17 cellular contexts compared by ENCODE assay signal in genomic region chr17:40622509-40622928, GRCh38. TPM values are rescaled to one million over a fixed set of nuclear protein-coding genes. Genes with fewer than 3 reads are reported as not detected.
DNase-seq lines count a peak whose midpoint lies in the region; ATAC-seq and TF ChIP-seq lines count a peak whose summit lies in the region.
"Had no signal": no experiment of that assay in that cellular context is flagged by ENCODE, and none has a peak within 500 bp of the region (broad histone marks: within the 10 kb centered on the region; RNA-seq: fewer than 3 reads in every experiment).

No MANE protein-coding gene starts in this region.

- CTCF ChIA-PET in activated naive CD4-positive, alpha-beta T cell treated with anti-CD3 and anti-CD28 coated beads for 36 hours (lab: Charles Lee): interaction anchor here (0.6 to 0.8 kb wide), 2 partner anchors 11 to 154 kb away, joined by 3 read pairs; no protein-coding TSS in a partner anchor

- TF ChIP-seq CTCF in nephron progenitor cell (IDR thresholded peaks at IDR 0.05): no peak

- H3K36me3 Mint-ChIP-seq in activated naive CD4-positive, alpha-beta T cell treated with anti-CD3 and anti-CD28 coated beads, Interleukin-2, amount 50 U/mL, for 24 hours: peaks cover 1% of the 10 kb centered on the region
- H3K36me3 Mint-ChIP-seq in activated naive CD4-positive, alpha-beta T cell treated with anti-CD3 and anti-CD28 coated beads for 36 hours (ENCODE audit: low read depth): peaks cover 2% of the 10 kb centered on the region
- H3K36me3 Mint-ChIP-seq in activated naive CD8-positive, alpha-beta T cell treated with anti-CD3 and anti-CD28 coated beads, Interleukin-2, amount 50 U/mL, for 24 hours (ENCODE audit: low read depth): peaks cover 8% of the 10 kb centered on the region
- peaks cover 8% of the 10 kb centered on the region for H3K36me3 Mint-ChIP-seq in nephron progenitor cell (ENCODE audit: low read depth)

- intact Hi-C loops in activated naive CD4-positive, alpha-beta T cell treated with anti-CD3 and anti-CD28 coated beads for 36 hours (cut with micrococcal nuclease): loop anchor here (5.0 kb wide), 2 partner anchors 700 to 1025 kb away; no protein-coding TSS in a partner anchor

- no peaks in the 10 kb centered on the region for H3K9me3 Mint-ChIP-seq in activated naive CD4-positive, alpha-beta T cell treated with anti-CD3 and anti-CD28 coated beads, Interleukin-2, amount 50 U/mL, for 24 hours
- no peaks in the 10 kb centered on the region for H3K9me3 Mint-ChIP-seq in activated naive CD4-positive, alpha-beta T cell treated with anti-CD3 and anti-CD28 coated beads for 36 hours
- H3K9me3 Mint-ChIP-seq in activated naive CD8-positive, alpha-beta T cell treated with anti-CD3 and anti-CD28 coated beads, Interleukin-2, amount 50 U/mL, for 24 hours: no peaks in the 10 kb centered on the region
- H3K9me3 Mint-ChIP-seq in nephron progenitor cell: no peaks in the 10 kb centered on the region
- H3K9me3 Mint-ChIP-seq: GM23338 had no signal

- peak overlapping the region; percentile 16 for H3K4me3 Mint-ChIP-seq in activated naive CD4-positive, alpha-beta T cell treated with anti-CD3 and anti-CD28 coated beads, Interleukin-2, amount 50 U/mL, for 24 hours
- H3K4me3 Mint-ChIP-seq in activated naive CD4-positive, alpha-beta T cell treated with anti-CD3 and anti-CD28 coated beads for 36 hours: no peak overlapping the region
- H3K4me3 Mint-ChIP-seq in activated naive CD8-positive, alpha-beta T cell treated with anti-CD3 and anti-CD28 coated beads, Interleukin-2, amount 50 U/mL, for 24 hours: peak overlapping the region; percentile 20
- no peak overlapping the region for H3K4me3 Mint-ChIP-seq in nephron progenitor cell
- H3K4me3 Mint-ChIP-seq: GM23338 had no signal

- H3K4me1 Mint-ChIP-seq in activated naive CD4-positive, alpha-beta T cell treated with anti-CD3 and anti-CD28 coated beads, Interleukin-2, amount 50 U/mL, for 24 hours: peaks cover 56% of the 10 kb centered on the region
- H3K4me1 Mint-ChIP-seq in activated naive CD4-positive, alpha-beta T cell treated with anti-CD3 and anti-CD28 coated beads for 36 hours (ENCODE audit: low read depth): peaks cover 51% of the 10 kb centered on the region
- peaks cover 70% of the 10 kb centered on the region for H3K4me1 Mint-ChIP-seq in activated naive CD8-positive, alpha-beta T cell treated with anti-CD3 and anti-CD28 coated beads, Interleukin-2, amount 50 U/mL, for 24 hours
- peaks cover 5% of the 10 kb centered on the region for H3K4me1 Mint-ChIP-seq in nephron progenitor cell

- H3K27ac Mint-ChIP-seq in activated naive CD4-positive, alpha-beta T cell treated with anti-CD3 and anti-CD28 coated beads, Interleukin-2, amount 50 U/mL, for 24 hours: peak overlapping the region; percentile 81
- H3K27ac Mint-ChIP-seq in activated naive CD4-positive, alpha-beta T cell treated with anti-CD3 and anti-CD28 coated beads for 36 hours: no peak overlapping the region
- H3K27ac Mint-ChIP-seq in activated naive CD8-positive, alpha-beta T cell treated with anti-CD3 and anti-CD28 coated beads, Interleukin-2, amount 50 U/mL, for 24 hours: peak overlapping the region; percentile 52
- H3K27ac Mint-ChIP-seq in nephron progenitor cell: no peak overlapping the region
- H3K27ac Mint-ChIP-seq: GM23338 had no signal

- peak; percentile 75 for ATAC-seq in activated naive CD8-positive, alpha-beta T cell treated with anti-CD3 and anti-CD28 coated beads, Interleukin-2, amount 50 U/mL, for 24 hours
- no peak for ATAC-seq in HG02870 (IDR thresholded peaks at IDR 0.05; ENCODE audit: unreplicated experiment)
- ATAC-seq: GM23338, heart right ventricle, left colon, PC-3 had no signal

- no peaks in the 10 kb centered on the region for H3K27me3 Mint-ChIP-seq in activated naive CD4-positive, alpha-beta T cell treated with anti-CD3 and anti-CD28 coated beads, Interleukin-2, amount 50 U/mL, for 24 hours
- no peaks in the 10 kb centered on the region for H3K27me3 Mint-ChIP-seq in activated naive CD4-positive, alpha-beta T cell treated with anti-CD3 and anti-CD28 coated beads for 36 hours (ENCODE audit: low read depth)
- H3K27me3 Mint-ChIP-seq in activated naive CD8-positive, alpha-beta T cell treated with anti-CD3 and anti-CD28 coated beads, Interleukin-2, amount 50 U/mL, for 24 hours: no peaks in the 10 kb centered on the region
- peaks cover 40% of the 10 kb centered on the region for H3K27me3 Mint-ChIP-seq in nephron progenitor cell (ENCODE audit: low read depth, poor library complexity)

- DNase-seq in activated naive CD4-positive, alpha-beta T cell treated with anti-CD3 and anti-CD28 coated beads for 36 hours: no peak
- DNase-seq in NOMO-1 treated with DMSO at 0.1 percent for 48 hours (lab: John Stamatoyannopoulos, UW; ENCODE audit: unreplicated experiment) (peak; percentile 65), LoVo (ENCODE audit: low spot score) (no peak), nephron progenitor cell (no peak), SW 1271 (lab: John Stamatoyannopoulos, UW) (no peak)
- peak; percentile 38 for DNase-seq in activated naive CD8-positive, alpha-beta T cell treated with anti-CD3 and anti-CD28 coated beads, Interleukin-2, amount 50 U/mL, for 24 hours
- DNase-seq: activated CD4-positive, alpha-beta T cell treated with anti-CD3 and anti-CD28 coated beads for 4 hours; EL; heart right ventricle; left colon; NCI-H1417 treated with DMSO at 0.1 percent for 48 hours; NCI-H345; PC-3; tibial artery had no signal

RNA-seq across cellular contexts. Expression of gene SMARCE1, which starts 25.1 kb away (rescaled TPM):
- total RNA-seq in activated naive CD4-positive, alpha-beta T cell treated with anti-CD3 and anti-CD28 coated beads for 36 hours: 100 to 1,000 TPM; 102 to 112 TPM

RNA-seq across cellular contexts. Expression of gene KRT222, which starts 42.5 kb away (rescaled TPM):
- not detected for total RNA-seq in activated naive CD4-positive, alpha-beta T cell treated with anti-CD3 and anti-CD28 coated beads for 36 hours
- total RNA-seq: GM23338, PC-3 had no signal

RNA-seq across cellular contexts. Expression of gene CCR7, which starts 57.2 kb away (rescaled TPM):
- total RNA-seq in activated naive CD4-positive, alpha-beta T cell treated with anti-CD3 and anti-CD28 coated beads for 36 hours: 100 to 1,000 TPM; 150 to 156 TPM
- total RNA-seq: PC-3 had no signal

Comparison
In these comparisons a context has a peak if more than half of its experiments do, and no peak if none do; other contexts are left out.
1. H3K27ac Mint-ChIP-seq: peak in activated naive CD4-positive, alpha-beta T cell treated with anti-CD3 and anti-CD28 coated beads, Interleukin-2, amount 50 U/mL, for 24 hours (single experiment) and activated naive CD8-positive, alpha-beta T cell treated with anti-CD3 and anti-CD28 coated beads, Interleukin-2, amount 50 U/mL, for 24 hours (single experiment); none in activated naive CD4-positive, alpha-beta T cell treated with anti-CD3 and anti-CD28 coated beads for 36 hours (single experiment) and nephron progenitor cell (single experiment).
2. H3K4me3 Mint-ChIP-seq: peak in activated naive CD4-positive, alpha-beta T cell treated with anti-CD3 and anti-CD28 coated beads, Interleukin-2, amount 50 U/mL, for 24 hours (single experiment) and activated naive CD8-positive, alpha-beta T cell treated with anti-CD3 and anti-CD28 coated beads, Interleukin-2, amount 50 U/mL, for 24 hours (single experiment); none in activated naive CD4-positive, alpha-beta T cell treated with anti-CD3 and anti-CD28 coated beads for 36 hours (single experiment) and nephron progenitor cell (single experiment).
3. DNase-seq: peak in NOMO-1 treated with DMSO at 0.1 percent for 48 hours (single experiment) and activated naive CD8-positive, alpha-beta T cell treated with anti-CD3 and anti-CD28 coated beads, Interleukin-2, amount 50 U/mL, for 24 hours (single experiment); none in activated naive CD4-positive, alpha-beta T cell treated with anti-CD3 and anti-CD28 coated beads for 36 hours (single experiment), LoVo (single experiment), nephron progenitor cell (single experiment) and SW 1271 (0 of 2).